ENCODE assay signal across 10 cellular contexts in the genomic region with DNA sequence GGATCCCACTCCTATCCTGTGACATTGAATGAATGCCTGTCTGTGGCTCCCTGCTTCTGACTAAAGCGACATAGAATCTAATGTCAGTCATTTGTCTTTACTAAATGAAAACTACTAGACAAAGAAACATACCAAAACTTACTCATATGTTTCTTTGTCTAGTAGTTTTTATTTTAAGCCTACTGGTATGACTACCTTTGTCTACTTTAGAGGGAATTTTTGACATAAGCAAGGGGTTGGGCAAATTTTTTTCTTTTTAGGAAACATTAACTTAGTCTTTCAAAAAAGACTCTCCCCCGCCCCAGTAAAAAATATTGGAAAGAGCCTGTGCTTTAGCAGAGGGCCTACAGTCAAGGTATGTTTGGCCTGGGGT. TPM values are rescaled to one million over a fixed set of nuclear protein-coding genes. Genes with fewer than 3 reads are reported as not detected.
A peak's percentile ranks its signal among the peaks of the same experiment; 100 is the strongest.
DNase-seq lines count a peak whose midpoint lies in the region; ATAC-seq and TF ChIP-seq lines count a peak whose summit lies in the region.
"Had no signal": no experiment of that assay in that cellular context is flagged by ENCODE, and none has a peak within 500 bp of the region (broad histone marks: within the 10 kb centered on the region; RNA-seq: fewer than 3 reads in every experiment).

No MANE protein-coding gene starts in this region.

- TF ChIP-seq CTCF in endodermal cell (conservative IDR thresholded peaks at IDR 0.05), result no peak
- TF ChIP-seq CTCF in smooth muscle cell (IDR thresholded peaks at IDR 0.05; ENCODE audit: borderline replicate concordance, insufficient read depth, poor library complexity, severe bottlenecking), result no peak

- no peaks in the 10 kb centered on the region for H3K27me3 Mint-ChIP-seq in activated CD8-positive, alpha-beta memory T cell treated with anti-CD3 and anti-CD28 coated beads, Interleukin-2, amount 10 ng/mL, durations not matched to agents 7 days and 5 days
- no peaks in the 10 kb centered on the region for H3K27me3 Mint-ChIP-seq in endodermal cell (ENCODE audit: insufficient read depth)

- peaks cover 83% of the 10 kb centered on the region for H3K79me2 ChIP-seq in smooth muscle cell (ENCODE audit: low read depth)

- H3K4me3 Mint-ChIP-seq in activated CD8-positive, alpha-beta memory T cell treated with anti-CD3 and anti-CD28 coated beads, Interleukin-2, amount 10 ng/mL, durations not matched to agents 7 days and 5 days, result peak overlapping the region; percentile 26
- no peak overlapping the region for H3K4me3 Mint-ChIP-seq in endodermal cell

- H3K36me3 ChIP-seq in KOPT-K1 (ENCODE audit: insufficient read depth, low read length) (no peaks in the 10 kb centered on the region), endodermal cell (ENCODE audit: control insufficient read depth, insufficient read depth, low read length) (no peaks in the 10 kb centered on the region), smooth muscle cell (ENCODE audit: low read depth) (no peaks in the 10 kb centered on the region)
- H3K36me3 ChIP-seq: vagina had no signal

- H3K36me3 Mint-ChIP-seq in activated CD8-positive, alpha-beta memory T cell treated with anti-CD3 and anti-CD28 coated beads, Interleukin-2, amount 10 ng/mL, durations not matched to agents 7 days and 5 days, result peaks cover 7% of the 10 kb centered on the region
- peaks cover 4% of the 10 kb centered on the region for H3K36me3 Mint-ChIP-seq in endodermal cell (ENCODE audit: low read depth)

- ATAC-seq in activated CD8-positive, alpha-beta memory T cell treated with anti-CD3 and anti-CD28 coated beads, Interleukin-2, amount 10 ng/mL, durations not matched to agents 7 days and 5 days, result no peak
- ATAC-seq in GM21528 (IDR thresholded peaks at IDR 0.05; ENCODE audit: low FRiP score, unreplicated experiment), result no peak

- CTCF ChIA-PET in activated CD8-positive, alpha-beta memory T cell treated with anti-CD3 and anti-CD28 coated beads, Interleukin-2, amount 10 ng/mL, durations not matched to agents 7 days and 5 days (lab: Charles Lee), result interaction anchor here (1.4 kb wide), 1 partner anchor 10 kb away, joined by 4 read pairs; no protein-coding TSS in a partner anchor

- peak overlapping the region; percentile 58 for H3K27ac Mint-ChIP-seq in activated CD8-positive, alpha-beta memory T cell treated with anti-CD3 and anti-CD28 coated beads, Interleukin-2, amount 10 ng/mL, durations not matched to agents 7 days and 5 days
- peak overlapping the region; percentile 76 for H3K27ac Mint-ChIP-seq in endodermal cell

- H3K4me2 ChIP-seq in smooth muscle cell, result peak overlapping the region; percentile 32

- no peaks in the 10 kb centered on the region for H3K9me3 ChIP-seq in KOPT-K1 (ENCODE audit: insufficient read depth, low read length, poor library complexity, severe bottlenecking)
- no peaks in the 10 kb centered on the region for H3K9me3 ChIP-seq in endodermal cell (ENCODE audit: control insufficient read depth, low read length)
- no peaks in the 10 kb centered on the region for H3K9me3 ChIP-seq in smooth muscle cell (replicated peaks; ENCODE audit: low read depth)
- H3K9me3 ChIP-seq: vagina had no signal

- WGBS in endodermal cell (ENCODE audit: insufficient coverage in 1 of 2, insufficient read length in 1 of 2), 2 experiments, result 84% methylated on average over 2 of the region's 2 CpGs; no CpG with 5 or more reads in 1 of the 2 experiments
- 95% methylated on average over 2 of the region's 2 CpGs for WGBS in smooth muscle cell (ENCODE audit: low lambda C conversion rate)

- H3K4me3 ChIP-seq in endodermal cell (ENCODE audit: low read length), result peak overlapping the region; percentile 39
- H3K4me3 ChIP-seq in smooth muscle cell, result no peak overlapping the region
- H3K4me3 ChIP-seq: vagina had no signal

- H3K4me1 Mint-ChIP-seq in activated CD8-positive, alpha-beta memory T cell treated with anti-CD3 and anti-CD28 coated beads, Interleukin-2, amount 10 ng/mL, durations not matched to agents 7 days and 5 days, result peaks cover 59% of the 10 kb centered on the region
- H3K4me1 Mint-ChIP-seq in endodermal cell, result peaks cover 37% of the 10 kb centered on the region

- peak overlapping the region; percentile 62 for H3K27ac ChIP-seq in KOPT-K1 (ENCODE audit: low read depth, low read length, poor library complexity, severe bottlenecking)
- H3K27ac ChIP-seq in endodermal cell (ENCODE audit: low read depth, low read length), result no peak overlapping the region
- peak overlapping the region; percentile 90 for H3K27ac ChIP-seq in smooth muscle cell (ENCODE audit: low read depth)
- H3K27ac ChIP-seq in substantia nigra (ENCODE audit: low read depth, low read length, poor library complexity, severe bottlenecking), result no peak overlapping the region
- H3K27ac ChIP-seq: vagina had no signal

- H3K4me1 ChIP-seq in endodermal cell (ENCODE audit: control insufficient read depth, insufficient read depth, low read length) (peaks cover 15% of the 10 kb centered on the region), smooth muscle cell (ENCODE audit: low read depth) (peaks cover 24% of the 10 kb centered on the region)

- no peak overlapping the region for H2AFZ ChIP-seq in smooth muscle cell (ENCODE audit: low read depth)

- H3K9me3 Mint-ChIP-seq in activated CD8-positive, alpha-beta memory T cell treated with anti-CD3 and anti-CD28 coated beads, Interleukin-2, amount 10 ng/mL, durations not matched to agents 7 days and 5 days (ENCODE audit: low read depth), result no peaks in the 10 kb centered on the region
- H3K9me3 Mint-ChIP-seq in endodermal cell, result no peaks in the 10 kb centered on the region

- no peak for DNase-seq in activated CD8-positive, alpha-beta memory T cell treated with anti-CD3 and anti-CD28 coated beads, Interleukin-2, amount 10 ng/mL, durations not matched to agents 7 days and 5 days
- DNase-seq in activated CD8-positive, alpha-beta memory T cell treated with anti-CD3 and anti-CD28 coated beads, Interleukin-2, amount 50 U/mL, for 48 hours, result no peak
- no peak for DNase-seq in endodermal cell
- no peak for DNase-seq in smooth muscle cell (lab: John Stamatoyannopoulos, UW; ENCODE audit: unreplicated experiment)
- no peak for DNase-seq in glomerular visceral epithelial cell (ENCODE audit: extremely low spot score)
- no peak for DNase-seq in substantia nigra (lab: John Stamatoyannopoulos, UW)
- DNase-seq: foreskin fibroblast had no signal

- no peak overlapping the region for H3K9ac ChIP-seq in endodermal cell (ENCODE audit: extremely low read depth, low read length, poor library complexity, severe bottlenecking)
- H3K9ac ChIP-seq in smooth muscle cell (ENCODE audit: low read depth), result no peak overlapping the region

- H3F3A ChIP-seq in smooth muscle cell (ENCODE audit: low read depth), result peaks cover 14% of the 10 kb centered on the region

- peaks cover 42% of the 10 kb centered on the region for H4K20me1 ChIP-seq in smooth muscle cell (ENCODE audit: low read depth)

- H3K27me3 ChIP-seq in endodermal cell (ENCODE audit: control insufficient read depth, insufficient read depth, low read length, poor library complexity, severe bottlenecking) (no peaks in the 10 kb centered on the region), smooth muscle cell (ENCODE audit: low read depth) (no peaks in the 10 kb centered on the region)
- H3K27me3 ChIP-seq: vagina had no signal

RNA-seq across cellular contexts. Expression of a gene that starts 4.9 kb away (rescaled TPM):
- total RNA-seq in activated CD8-positive, alpha-beta memory T cell treated with anti-CD3 and anti-CD28 coated beads, Interleukin-2, amount 10 ng/mL, durations not matched to agents 7 days and 5 days, result 10 to 100 TPM; 71.4 to 77.4 TPM
- total RNA-seq in endodermal cell (10 to 100 TPM; 24.2 to 26.8 TPM), smooth muscle cell (141 and 148 TPM in 2 replicates)
- polyA plus RNA-seq in endodermal cell (2013, experiment 1 of 2), result 21.3 TPM
- 23.9 TPM for polyA plus RNA-seq in endodermal cell (2013, experiment 2 of 2)
- 26.1 and 33.7 TPM in 2 replicates for polyA plus RNA-seq in smooth muscle cell

Comparison
In these comparisons a context has a peak if more than half of its experiments do, and no peak if none do; other contexts are left out.
1. H3K27ac ChIP-seq: peak in KOPT-K1 (single experiment) and smooth muscle cell (single experiment); none in endodermal cell (single experiment) and substantia nigra (single experiment).